Comparison of ENCODE assay signal across 15 cellular contexts in genomic region chr15:91431041-91431715, GRCh38.
A peak's percentile ranks its signal among the peaks of the same experiment; 100 is the strongest.
DNase-seq lines count a peak whose midpoint lies in the region; ATAC-seq and TF ChIP-seq lines count a peak whose summit lies in the region.
"Had no signal": no experiment of that assay in that cellular context is flagged by ENCODE, and none has a peak within 500 bp of the region (broad histone marks: within the 10 kb centered on the region; RNA-seq: fewer than 3 reads in every experiment).

No MANE protein-coding gene starts in this region.

- no peak overlapping the region for H3K9ac ChIP-seq in mammary epithelial cell (ENCODE audit: insufficient read depth, low read length)

- H3K36me3 ChIP-seq in mammary epithelial cell (ENCODE audit: insufficient read depth, low read length) (no peaks in the 10 kb centered on the region), right lobe of liver (no peaks in the 10 kb centered on the region)
- H3K36me3 ChIP-seq: BE2C had no signal

- H3K4me1 Mint-ChIP-seq in Calu3 (ENCODE audit: low read depth, unreplicated experiment), result peaks cover 13% of the 10 kb centered on the region
- peaks cover 15% of the 10 kb centered on the region for H3K4me1 Mint-ChIP-seq in progenitor cell of endocrine pancreas (ENCODE audit: low read depth)
- H3K4me1 Mint-ChIP-seq: H9, IgD-negative memory B cell had no signal

- H3K4me1 ChIP-seq in mammary epithelial cell (ENCODE audit: insufficient read depth, low read length) (no peaks in the 10 kb centered on the region), right lobe of liver (no peaks in the 10 kb centered on the region)
- H3K4me1 ChIP-seq: BE2C had no signal

- no peaks in the 10 kb centered on the region for H3K79me2 ChIP-seq in mammary epithelial cell (ENCODE audit: insufficient read depth, low read length)

- dilution Hi-C loops in mammary epithelial cell (cut with HindIII; ENCODE audit: low sequenced_read_pairs), result no loop called here

- WGBS in mammary epithelial cell (ENCODE audit: low coverage, missing lambda C conversion rate), result 64% methylated on average over 8 of the region's 8 CpGs
- 50% methylated on average over 7 of the region's 8 CpGs for WGBS in right lobe of liver (ENCODE audit: insufficient coverage, low coverage, low lambda C conversion rate, missing lambda C conversion rate)

- H3K36me3 Mint-ChIP-seq in Calu3 (ENCODE audit: insufficient read depth, unreplicated experiment) (no peaks in the 10 kb centered on the region), progenitor cell of endocrine pancreas (ENCODE audit: insufficient read depth) (no peaks in the 10 kb centered on the region)
- H3K36me3 Mint-ChIP-seq: IgD-negative memory B cell had no signal

- no peak overlapping the region for H3K4me3 Mint-ChIP-seq in Calu3 (ENCODE audit: low read depth, unreplicated experiment)
- H3K4me3 Mint-ChIP-seq in progenitor cell of endocrine pancreas (ENCODE audit: low read depth), result peak overlapping the region; percentile 5
- H3K4me3 Mint-ChIP-seq: CD4-positive, CD25-positive, alpha-beta regulatory T cell; CD8-positive, alpha-beta memory T cell; H9; IgD-negative memory B cell had no signal

- TF ChIP-seq CTCF in mammary epithelial cell (conservative IDR thresholded peaks at IDR 0.05 in 1 of 2, IDR thresholded peaks at IDR 0.05 in 1 of 2; ENCODE audit: extremely low read depth in 1 of 2, insufficient read depth in 1 of 2, low read depth in 1 of 2, low read length in 2 of 2), result no peak
- no peak for TF ChIP-seq CTCF in Calu3 (IDR thresholded peaks at IDR 0.05; ENCODE audit: unreplicated experiment)
- TF ChIP-seq CTCF in right lobe of liver (IDR thresholded peaks at IDR 0.05), result no peak
- TF ChIP-seq CTCF in progenitor cell of endocrine pancreas (IDR thresholded peaks at IDR 0.05; ENCODE audit: unreplicated experiment), result no peak

- H3K27me3 Mint-ChIP-seq in Calu3 (ENCODE audit: unreplicated experiment) (no peaks in the 10 kb centered on the region), progenitor cell of endocrine pancreas (no peaks in the 10 kb centered on the region)
- H3K27me3 Mint-ChIP-seq: IgD-negative memory B cell had no signal

- H3K27ac Mint-ChIP-seq in Calu3 (ENCODE audit: unreplicated experiment) (peak overlapping the region; percentile 52), progenitor cell of endocrine pancreas (peak overlapping the region; percentile 92)
- H3K27ac Mint-ChIP-seq: CD4-positive, CD25-positive, alpha-beta regulatory T cell; H9; IgD-negative memory B cell had no signal

- intact Hi-C loops in mammary epithelial cell (cut with micrococcal nuclease) (no loop called here), Calu3 (cut with micrococcal nuclease; ENCODE audit: unreplicated experiment) (loop anchor here (2.0 kb wide), 1 partner anchor 24 kb away; no protein-coding TSS in a partner anchor), right lobe of liver (cut with DNase I) (no loop called here)

- ATAC-seq in right lobe of liver (peak; percentile 44 to 88 (median 68)), GM18520 (IDR thresholded peaks at IDR 0.05; ENCODE audit: unreplicated experiment) (no peak)

- no peak overlapping the region for H2AFZ ChIP-seq in mammary epithelial cell (ENCODE audit: low read depth, low read length)

- DNase-seq in T47D (ENCODE audit: low read depth in 1 of 2, low spot score in 1 of 2) (peak; percentile 17 to 91), mammary epithelial cell (no peak), Calu3 (peak; percentile 18), right lobe of liver (no peak), progenitor cell of endocrine pancreas (ENCODE audit: low spot score, unreplicated experiment) (no peak), GM19240 (ENCODE audit: insufficient read length, low spot score) (no peak)
- DNase-seq: ACHN; BE2C; C1 segment of cervical spinal cord; CD4-positive, CD25-positive, alpha-beta regulatory T cell; CD8-positive, alpha-beta memory T cell; COR-L47; H9 had no signal

- no peaks in the 10 kb centered on the region for H3K27me3 ChIP-seq in mammary epithelial cell (ENCODE audit: insufficient read depth, low read length)
- no peaks in the 10 kb centered on the region for H3K27me3 ChIP-seq in right lobe of liver
- H3K27me3 ChIP-seq: BE2C had no signal

- no peak overlapping the region for H3K4me2 ChIP-seq in mammary epithelial cell (ENCODE audit: insufficient read depth, low read depth, low read length)

- no TSS peak for BruUV-seq in mammary epithelial cell (replicated peaks; lab: Mats Ljungman, UMichigan)
- TSS peak; percentile 51 for BruUV-seq in Calu3 (replicated peaks; lab: Mats Ljungman, UMichigan)

- CTCF ChIA-PET in mammary epithelial cell (lab: Charles Lee; ENCODE audit: low non-redundant PET), result no interaction called here
- CTCF ChIA-PET in Calu3 (lab: Charles Lee), result interaction anchor here (0.7 to 1.4 kb wide), 2 partner anchors 25 to 579 kb away, joined by 3 to 7 read pairs; no protein-coding TSS in a partner anchor

- H3K4me3 ChIP-seq in mammary epithelial cell (replicated peaks in 1 of 3; ENCODE audit: insufficient read depth in 1 of 3, low read depth in 2 of 3, low read length in 3 of 3) (no peak overlapping the region), right lobe of liver (no peak overlapping the region)

- H3K27ac ChIP-seq in mammary epithelial cell (ENCODE audit: insufficient read depth, low read depth, low read length) (no peak overlapping the region), right lobe of liver (no peak overlapping the region)

- in situ Hi-C loops in T47D (cut with HindIII; ENCODE audit: low pct_unique_long_range_greater_than_20kb, low sequenced_read_pairs) (no loop called here), mammary epithelial cell (cut with MboI; ENCODE audit: low sequenced_read_pairs in 2 of 2) (no loop called here)

- no peaks in the 10 kb centered on the region for H4K20me1 ChIP-seq in mammary epithelial cell (ENCODE audit: insufficient read depth, low read length)

- no peak for TF ChIP-seq POLR2A in right lobe of liver (IDR thresholded peaks at IDR 0.05)

- H3K9me3 ChIP-seq in mammary epithelial cell (replicated peaks; ENCODE audit: insufficient read depth, low read length) (no peaks in the 10 kb centered on the region), right lobe of liver (no peaks in the 10 kb centered on the region)
- H3K9me3 ChIP-seq: BE2C had no signal

- peaks cover 6% of the 10 kb centered on the region for H3K9me3 Mint-ChIP-seq in Calu3 (ENCODE audit: low read depth, unreplicated experiment)
- no peaks in the 10 kb centered on the region for H3K9me3 Mint-ChIP-seq in progenitor cell of endocrine pancreas (ENCODE audit: low read depth)
- H3K9me3 Mint-ChIP-seq: CD8-positive, alpha-beta memory T cell had no signal

Comparison
In these comparisons a context has a peak if more than half of its experiments do, and no peak if none do; other contexts are left out.
1. DNase-seq: peak in T47D (2 of 2) and Calu3 (single experiment); none in mammary epithelial cell (single experiment), right lobe of liver (0 of 3), progenitor cell of endocrine pancreas (single experiment) and GM19240 (single experiment).